In the genomic region with DNA sequence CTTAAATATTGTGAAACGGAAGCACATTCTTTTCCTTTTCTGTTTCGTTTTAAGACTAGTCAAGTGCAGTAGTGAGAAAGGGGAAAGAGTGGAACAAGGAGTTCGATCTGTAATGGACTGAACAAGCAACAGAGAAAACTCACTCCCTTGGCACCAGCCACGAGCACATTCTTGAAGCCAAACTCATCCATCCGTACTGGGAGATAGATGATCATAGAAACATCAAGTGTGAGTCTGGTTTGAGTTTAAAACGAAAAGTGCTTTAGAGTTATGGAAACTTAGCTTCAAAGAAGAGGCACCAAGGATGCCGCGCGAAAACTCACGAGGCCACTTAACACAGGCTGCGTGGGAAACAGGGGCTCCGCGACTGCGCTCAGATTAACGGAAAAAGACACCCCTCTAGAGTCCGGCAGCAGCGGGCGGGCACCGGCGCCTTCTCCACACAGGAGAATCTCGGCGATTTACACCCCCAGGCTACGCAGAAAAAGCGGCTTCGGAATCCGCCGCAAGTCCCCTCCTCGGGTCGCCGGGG, we compare ENCODE assay signal across 8 cellular contexts. TPM values are rescaled to one million over a fixed set of nuclear protein-coding genes. Genes with fewer than 3 reads are reported as not detected.
DNase-seq lines count a peak whose midpoint lies in the region; ATAC-seq, FAIRE-seq and TF ChIP-seq lines count a peak whose summit lies in the region.

No MANE protein-coding gene starts in this region.

- peak overlapping the region; percentile 82 for H3K4me3 Mint-ChIP-seq in stimulated activated naive CD8-positive, alpha-beta T cell treated with anti-CD3 and anti-CD28 coated beads, Interleukin-15, Interleukin-2, amounts not matched to agents 100 ng/mL and 50 ng/mL, for 24 hours
- H3K4me3 Mint-ChIP-seq in activated naive CD4-positive, alpha-beta T cell treated with anti-CD3 and anti-CD28 coated beads, Interleukin-2, amount 50 U/mL, for 24 hours = peak overlapping the region; percentile 88

- H2BK12ac ChIP-seq in trophoblast cell (ENCODE audit: low read length) = no peak overlapping the region

- H4K91ac ChIP-seq in trophoblast cell (ENCODE audit: low read depth, low read length) = peak overlapping the region; percentile 61

- DNase-seq in stimulated activated naive CD8-positive, alpha-beta T cell treated with anti-CD3 and anti-CD28 coated beads, Interleukin-15, Interleukin-2, amounts not matched to agents 100 U/mL and 50 U/mL, for 24 hours = no peak
- peak in 34 of 42 donors; percentile 11 to 62 (median 28) for DNase-seq in head of caudate nucleus
- DNase-seq in trophoblast cell = peak; percentile 28 to 55
- no peak for DNase-seq in urothelium cell line (ENCODE audit: low spot score)
- no peak for DNase-seq in NCI-H2081 (lab: John Stamatoyannopoulos, UW)

- H3K4ac ChIP-seq in trophoblast cell (ENCODE audit: low read depth, low read length) = no peak overlapping the region

- H4K12ac ChIP-seq in trophoblast cell (ENCODE audit: low read depth, low read length) = no peak overlapping the region

- no peaks in the 10 kb centered on the region for H3K36me3 ChIP-seq in KMS-11 (ENCODE audit: insufficient read depth)
- no peaks in the 10 kb centered on the region for H3K36me3 ChIP-seq in trophoblast cell (ENCODE audit: control insufficient read depth in 1 of 2, insufficient read depth in 2 of 2, low read length in 2 of 2)

- no peak for ATAC-seq in stimulated activated naive CD8-positive, alpha-beta T cell treated with anti-CD3 and anti-CD28 coated beads, Interleukin-15, Interleukin-2, amounts not matched to agents 100 U/mL and 50 U/mL, for 24 hours

- no peaks in the 10 kb centered on the region for H3K9me3 ChIP-seq in trophoblast cell (ENCODE audit: insufficient read depth, low read depth, low read length)

- H3K79me2 ChIP-seq in KMS-11 (ENCODE audit: insufficient read depth, low read depth) (no peaks in the 10 kb centered on the region), trophoblast cell (ENCODE audit: control insufficient read depth, insufficient read depth, low read length, poor library complexity) (no peaks in the 10 kb centered on the region)

- H3K27ac Mint-ChIP-seq in stimulated activated naive CD8-positive, alpha-beta T cell treated with anti-CD3 and anti-CD28 coated beads, Interleukin-15, Interleukin-2, amounts not matched to agents 100 ng/mL and 50 ng/mL, for 24 hours = peak overlapping the region; percentile 79
- peak overlapping the region; percentile 91 for H3K27ac Mint-ChIP-seq in activated naive CD4-positive, alpha-beta T cell treated with anti-CD3 and anti-CD28 coated beads, Interleukin-2, amount 50 U/mL, for 24 hours

- FAIRE-seq in urothelium cell line (lab: Jason Lieb, UNC) = no peak

- H3K4me3 ChIP-seq in KMS-11 (IDR thresholded peaks at IDR 0.05; ENCODE audit: insufficient read depth, low read depth, low read length) (no peak overlapping the region), trophoblast cell (ENCODE audit: low read depth, low read length) (peak overlapping the region; percentile 69)

- H2AFZ ChIP-seq in KMS-11 (ENCODE audit: low read depth) (0 out of 2 replicates have a peak overlapping the region, but pooled peaks have one; percentile 10), trophoblast cell (ENCODE audit: insufficient read depth, low read length, poor library complexity) (peak overlapping the region; percentile 100)

- no peaks in the 10 kb centered on the region for H3K27me3 ChIP-seq in KMS-11 (ENCODE audit: insufficient read depth, low read depth)
- H3K27me3 ChIP-seq in trophoblast cell (ENCODE audit: insufficient read depth, low read length) = peaks cover 6% of the 10 kb centered on the region

- intact Hi-C loops in head of caudate nucleus (cut with DNase I) = no loop called here

- H3K4me2 ChIP-seq in KMS-11 (no peak overlapping the region), trophoblast cell (ENCODE audit: low read length) (peak overlapping the region; percentile 66)

- H3K27ac ChIP-seq in KMS-11 = no peak overlapping the region
- H3K27ac ChIP-seq in trophoblast cell (ENCODE audit: low read depth, low read length) = no peak overlapping the region

- no peak overlapping the region for H2BK120ac ChIP-seq in trophoblast cell (ENCODE audit: insufficient read depth, low read length, poor library complexity)

- peaks cover 13% of the 10 kb centered on the region for H3K4me1 Mint-ChIP-seq in stimulated activated naive CD8-positive, alpha-beta T cell treated with anti-CD3 and anti-CD28 coated beads, Interleukin-15, Interleukin-2, amounts not matched to agents 100 ng/mL and 50 ng/mL, for 24 hours (ENCODE audit: low read depth)
- H3K4me1 Mint-ChIP-seq in activated naive CD4-positive, alpha-beta T cell treated with anti-CD3 and anti-CD28 coated beads, Interleukin-2, amount 50 U/mL, for 24 hours = peaks cover 11% of the 10 kb centered on the region

- H3K4me1 ChIP-seq in KMS-11 (ENCODE audit: low read depth, poor library complexity, severe bottlenecking) (no peaks in the 10 kb centered on the region), trophoblast cell (ENCODE audit: control insufficient read depth in 1 of 2, insufficient read depth in 2 of 2, low read length in 2 of 2) (peaks cover 11% of the 10 kb centered on the region in 2 experiments)

- H4K20me1 ChIP-seq in KMS-11 (ENCODE audit: insufficient read depth) = no peaks in the 10 kb centered on the region

- no peak overlapping the region for H2BK5ac ChIP-seq in trophoblast cell (ENCODE audit: low read depth, low read length, poor library complexity)

- H3K23ac ChIP-seq in trophoblast cell (ENCODE audit: low read length) = no peak overlapping the region

- H4K8ac ChIP-seq in trophoblast cell (ENCODE audit: low read depth, low read length) = no peak overlapping the region

- no peak for TF ChIP-seq CTCF in KMS-11 (conservative IDR thresholded peaks at IDR 0.05; ENCODE audit: low read depth, low read length)

- WGBS in trophoblast cell (ENCODE audit: extremely low coverage, insufficient coverage, insufficient read length) = no CpG with 5 or more reads among the region's 30 CpGs

- H3K79me1 ChIP-seq in trophoblast cell (ENCODE audit: low read length) = peaks cover 7% of the 10 kb centered on the region

- H3K9me3 Mint-ChIP-seq in stimulated activated naive CD8-positive, alpha-beta T cell treated with anti-CD3 and anti-CD28 coated beads, Interleukin-15, Interleukin-2, amounts not matched to agents 100 ng/mL and 50 ng/mL, for 24 hours = no peaks in the 10 kb centered on the region
- no peaks in the 10 kb centered on the region for H3K9me3 Mint-ChIP-seq in activated naive CD4-positive, alpha-beta T cell treated with anti-CD3 and anti-CD28 coated beads, Interleukin-2, amount 50 U/mL, for 24 hours

- H3K27me3 Mint-ChIP-seq in stimulated activated naive CD8-positive, alpha-beta T cell treated with anti-CD3 and anti-CD28 coated beads, Interleukin-15, Interleukin-2, amounts not matched to agents 100 ng/mL and 50 ng/mL, for 24 hours = peaks cover 3% of the 10 kb centered on the region
- no peaks in the 10 kb centered on the region for H3K27me3 Mint-ChIP-seq in activated naive CD4-positive, alpha-beta T cell treated with anti-CD3 and anti-CD28 coated beads, Interleukin-2, amount 50 U/mL, for 24 hours

- no peak overlapping the region for H3K9ac ChIP-seq in KMS-11
- H3K9ac ChIP-seq in trophoblast cell (ENCODE audit: low read length) = no peak overlapping the region

- H2AK5ac ChIP-seq in trophoblast cell (ENCODE audit: low read length) = no peak overlapping the region

- H3K14ac ChIP-seq in trophoblast cell (ENCODE audit: low read length) = no peak overlapping the region

- H3K18ac ChIP-seq in trophoblast cell (ENCODE audit: low read length) = no peak overlapping the region

- no peaks in the 10 kb centered on the region for H3K36me3 Mint-ChIP-seq in stimulated activated naive CD8-positive, alpha-beta T cell treated with anti-CD3 and anti-CD28 coated beads, Interleukin-15, Interleukin-2, amounts not matched to agents 100 ng/mL and 50 ng/mL, for 24 hours (ENCODE audit: low read depth)
- H3K36me3 Mint-ChIP-seq in activated naive CD4-positive, alpha-beta T cell treated with anti-CD3 and anti-CD28 coated beads, Interleukin-2, amount 50 U/mL, for 24 hours = no peaks in the 10 kb centered on the region

RNA-seq across cellular contexts. Expression of a gene that starts 0.7 kb away (rescaled TPM):
- polyA plus RNA-seq in trophoblast cell (2013) = 0.29 and 0.31 TPM in 2 replicates

RNA-seq across cellular contexts. Expression of a gene that starts 28.7 kb away (rescaled TPM):
- 33.4 and 33.6 TPM in 2 replicates for polyA plus RNA-seq in trophoblast cell (2013)

RNA-seq across cellular contexts. Expression of a gene that starts 37.7 kb away (rescaled TPM):
- 9.4 TPM in 2 replicates for polyA plus RNA-seq in trophoblast cell (2013)

RNA-seq across cellular contexts. Expression of a gene that starts 37.9 kb away (rescaled TPM):
- polyA plus RNA-seq in trophoblast cell (2013) = 50.0 and 54.9 TPM in 2 replicates

Comparison
In these comparisons a context has a peak if more than half of its experiments do, and no peak if none do; other contexts are left out.
1. DNase-seq: peak in head of caudate nucleus (34 of 42) and trophoblast cell (2 of 2); none in stimulated activated naive CD8-positive, alpha-beta T cell treated with anti-CD3 and anti-CD28 coated beads, Interleukin-15, Interleukin-2, amounts not matched to agents 100 U/mL and 50 U/mL, for 24 hours (single experiment), urothelium cell line (single experiment) and NCI-H2081 (0 of 2).